10 cellular contexts compared by ENCODE assay signal in genomic region chr2:28665041-28665704, GRCh38.
A peak's percentile ranks its signal among the peaks of the same experiment; 100 is the strongest.
DNase-seq lines count a peak whose midpoint lies in the region; ATAC-seq, FAIRE-seq and TF ChIP-seq lines count a peak whose summit lies in the region.
"Had no signal": no experiment of that assay in that cellular context is flagged by ENCODE, and none has a peak within 500 bp of the region (broad histone marks: within the 10 kb centered on the region; RNA-seq: fewer than 3 reads in every experiment).

No MANE protein-coding gene starts in this region.

- no peaks in the 10 kb centered on the region for H3K36me3 ChIP-seq in left lung
- no peaks in the 10 kb centered on the region for H3K36me3 ChIP-seq in kidney (ENCODE audit: control insufficient read depth in 1 of 2, insufficient read depth in 2 of 2, low read length in 2 of 2)

- H3K9me3 ChIP-seq in left lung (no peaks in the 10 kb centered on the region), kidney (ENCODE audit: control insufficient read depth in 1 of 2, low read length in 2 of 2) (no peaks in the 10 kb centered on the region)

- in situ Hi-C loops in G401 (cut with HindIII; ENCODE audit: low sequenced_read_pairs): loop anchor here (5.0 kb wide), 1 partner anchor 58 kb away; no protein-coding TSS in a partner anchor

- peaks cover 47% of the 10 kb centered on the region for H3K4me1 Mint-ChIP-seq in brain

- peaks cover 0 to 14% (median 0%) of the 10 kb centered on the region in 5 experiments for H3K9me3 Mint-ChIP-seq in brain
- H3K9me3 Mint-ChIP-seq: activated T-cell treated with anti-CD3 and anti-CD28 coated beads, Interleukin-2, amount 50 U/mL, for 4 hours had no signal

- H3K4me1 ChIP-seq in left lung (peaks cover 20 to 28% of the 10 kb centered on the region in 2 donors), kidney (ENCODE audit: control insufficient read depth in 1 of 2, insufficient read depth in 1 of 2, low read depth in 1 of 2, low read length in 2 of 2) (peaks cover 11 to 17% of the 10 kb centered on the region in 2 donors)

- peak; percentile 76 for DNase-seq in NCI-H1694 (lab: John Stamatoyannopoulos, UW)
- peak in 1 of 2 donors; percentile 61 for DNase-seq in left lung
- peak; percentile 44 for DNase-seq in superior temporal gyrus (ENCODE audit: extremely low spot score)
- no peak for DNase-seq in activated CD8-positive, alpha-beta memory T cell treated with anti-CD3 and anti-CD28 coated beads, Interleukin-2, amount 50 U/mL, for 4 hours
- no peak for DNase-seq in HT-29 (ENCODE audit: low spot score)
- no peak for DNase-seq in G401 (ENCODE audit: low spot score)
- DNase-seq in kidney: no peak
- DNase-seq: activated T-cell treated with anti-CD3 and anti-CD28 coated beads, Interleukin-2, amount 50 U/mL, for 4 hours had no signal

- H3K27me3 ChIP-seq in left lung: no peaks in the 10 kb centered on the region

- TF ChIP-seq CTCF in brain (conservative IDR thresholded peaks at IDR 0.05): no peak
- no peak for TF ChIP-seq CTCF in left lung (IDR thresholded peaks at IDR 0.05)
- TF ChIP-seq CTCF in kidney (IDR thresholded peaks at IDR 0.05; ENCODE audit: borderline replicate concordance, extremely low read depth, insufficient read depth): no peak

- H3K27ac ChIP-seq in left lung (peak overlapping the region in 1 of 2 donors; percentile 65), kidney (ENCODE audit: low read depth in 2 of 2, low read length in 2 of 2) (peak overlapping the region in 1 of 2 donors; percentile 8)

- H3K4me3 ChIP-seq in left lung (no peak overlapping the region), kidney (ENCODE audit: low read length in 2 of 2) (no peak overlapping the region)

- FAIRE-seq in kidney (lab: Jason Lieb, UNC): no peak
- FAIRE-seq: keratinocyte had no signal

- intact Hi-C loops in left lung (cut with DNase I): no loop called here
- intact Hi-C loops in kidney (cut with DNase I): no loop called here

- peak overlapping the region in 1 of 2 donors; percentile 8 for H3K9ac ChIP-seq in kidney (ENCODE audit: low read length in 2 of 2)

- H3K36me3 Mint-ChIP-seq in brain: no peaks in the 10 kb centered on the region

- peak; percentile 51 for ATAC-seq in left lung
- ATAC-seq: activated T-cell treated with anti-CD3 and anti-CD28 coated beads, Interleukin-2, amount 50 U/mL, for 4 hours had no signal

- H3K27me3 Mint-ChIP-seq in brain: peaks cover 14% of the 10 kb centered on the region

- peak overlapping the region in 4 of 5 experiments; percentile 44 to 60 (median 49) for H3K4me3 Mint-ChIP-seq in brain
- H3K4me3 Mint-ChIP-seq: activated T-cell treated with anti-CD3 and anti-CD28 coated beads, Interleukin-2, amount 50 U/mL, for 4 hours had no signal

- H3K27ac Mint-ChIP-seq in brain: peak overlapping the region; percentile 55 to 98 (median 94)

Comparison
In these comparisons a context has a peak if more than half of its experiments do, and no peak if none do; other contexts are left out.
1. DNase-seq: peak in NCI-H1694 (single experiment) and superior temporal gyrus (single experiment); none in activated CD8-positive, alpha-beta memory T cell treated with anti-CD3 and anti-CD28 coated beads, Interleukin-2, amount 50 U/mL, for 4 hours (single experiment), HT-29 (single experiment), G401 (single experiment) and kidney (single experiment).